Comparison of ENCODE assay signal across 8 cellular contexts in the genomic region with DNA sequence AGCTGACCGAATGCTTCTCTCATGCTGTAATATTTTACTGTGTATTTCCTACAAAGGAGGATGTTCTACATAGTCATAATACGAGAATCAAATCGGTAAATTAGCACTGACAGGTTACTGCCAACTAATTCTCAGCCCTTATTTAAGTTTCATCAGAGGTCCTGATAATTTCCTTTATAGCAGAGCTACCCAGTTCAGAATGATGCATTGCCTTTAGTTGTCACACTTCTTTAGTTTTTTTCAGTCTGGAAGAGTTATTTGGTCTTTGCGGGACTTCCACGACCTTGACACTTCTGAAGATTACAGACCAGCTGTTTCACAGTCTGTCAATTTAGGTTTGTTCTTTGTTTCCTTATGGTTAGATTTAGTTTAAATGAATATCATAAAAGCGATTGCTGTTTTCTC.
DNase-seq lines count a peak whose midpoint lies in the region; ATAC-seq, FAIRE-seq and TF ChIP-seq lines count a peak whose summit lies in the region.
"Not testable (repeated sequence)": the region's sequence is repeated elsewhere in the genome, so short reads cannot be mapped to it uniquely, and the experiment has no call there.

No MANE protein-coding gene starts in this region.

- peak; percentile 49 for ATAC-seq in GM19043 (IDR thresholded peaks at IDR 0.05; ENCODE audit: low read depth, unreplicated experiment)
- peak; percentile 66 for ATAC-seq in HG03159 (IDR thresholded peaks at IDR 0.05; ENCODE audit: unreplicated experiment)
- ATAC-seq in activated T-cell treated with anti-CD3 and anti-CD28 coated beads, Interleukin-2, amount 50 U/mL, for 72 hours (replicated peaks in 1 of 2) = peak; percentile 58 to 82
- ATAC-seq in stimulated activated naive CD8-positive, alpha-beta T cell treated with anti-CD3 and anti-CD28 coated beads, Interleukin-15, amount 100 ng/mL, for 72 hours = peak; percentile 89

- not testable (repeated sequence) for H3K36me3 ChIP-seq in OCI-LY1 (ENCODE audit: insufficient read depth, low read length)

- not testable (repeated sequence) for H3K27me3 ChIP-seq in OCI-LY1 (ENCODE audit: insufficient read depth, low read length)

- peaks cover 13% of the 10 kb centered on the region for H3K4me1 ChIP-seq in OCI-LY1 (ENCODE audit: insufficient read depth, low read length, severe bottlenecking)

- not testable (repeated sequence) for H3K27ac ChIP-seq in OCI-LY1 (ENCODE audit: low read depth, low read length, poor library complexity, severe bottlenecking)

- H3K4me2 ChIP-seq in OCI-LY1 (ENCODE audit: low read length) = peak overlapping the region; percentile 29; the same call in 1 of the 2 replicates

- H3K9me3 Mint-ChIP-seq in activated T-cell treated with anti-CD3 and anti-CD28 coated beads, Interleukin-2, amount 50 U/mL, for 72 hours; immature natural killer cell; stimulated activated naive CD8-positive, alpha-beta T cell treated with anti-CD3 and anti-CD28 coated beads, Interleukin-15, amount 100 ng/mL, for 72 hours: not testable (repeated sequence)

- not testable (repeated sequence) for H4K20me1 ChIP-seq in OCI-LY1 (ENCODE audit: insufficient read depth, low read length)

- not testable (repeated sequence) for H2AFZ ChIP-seq in OCI-LY1 (ENCODE audit: low read length)

- not testable (repeated sequence) for H3K4me3 ChIP-seq in GM12865 (ENCODE audit: low read depth, low read length); OCI-LY1 (ENCODE audit: low read depth, low read length, poor library complexity, severe bottlenecking)

- H3F3A ChIP-seq in OCI-LY1 (ENCODE audit: insufficient read depth, low read length) = not testable (repeated sequence)

- not testable (repeated sequence) for H3K9ac ChIP-seq in OCI-LY1 (ENCODE audit: low read length)

- peaks cover 10% of the 10 kb centered on the region for H3K79me2 ChIP-seq in OCI-LY1 (ENCODE audit: insufficient read depth, low read length)

- TF ChIP-seq CTCF in GM12865 (IDR thresholded peaks at IDR 0.05; ENCODE audit: insufficient read depth, low read depth, low read length, missing control alignments); OCI-LY1 (IDR thresholded peaks at IDR 0.05; ENCODE audit: low read length): not testable (repeated sequence)

- DNase-seq in GM12865 (ENCODE audit: low read depth) = peak; percentile 18
- DNase-seq in H54 (ENCODE audit: insufficient read length, low spot score); activated T-cell treated with anti-CD3 and anti-CD28 coated beads, Interleukin-2, amount 50 U/mL, for 72 hours; stimulated activated naive CD8-positive, alpha-beta T cell treated with anti-CD3 and anti-CD28 coated beads, Interleukin-15, amount 100 ng/mL, for 72 hours: not testable (repeated sequence)
- DNase-seq in immature natural killer cell = peak; percentile 14 to 41 (median 18)

- H3K27ac Mint-ChIP-seq in activated T-cell treated with anti-CD3 and anti-CD28 coated beads, Interleukin-2, amount 50 U/mL, for 72 hours = not testable (repeated sequence)
- H3K27ac Mint-ChIP-seq in immature natural killer cell = peak overlapping the region; percentile 51 to 82 (median 78)
- H3K27ac Mint-ChIP-seq in stimulated activated naive CD8-positive, alpha-beta T cell treated with anti-CD3 and anti-CD28 coated beads, Interleukin-15, amount 100 ng/mL, for 72 hours = peak overlapping the region in 1 of 2 donors; percentile 25

- H3K36me3 Mint-ChIP-seq in activated T-cell treated with anti-CD3 and anti-CD28 coated beads, Interleukin-2, amount 50 U/mL, for 72 hours (ENCODE audit: insufficient read depth in 2 of 2); immature natural killer cell: not testable (repeated sequence)

- FAIRE-seq in H54 (lab: Jason Lieb, UNC) = peak; percentile 82

- H3K9me2 ChIP-seq in OCI-LY1 (ENCODE audit: low read depth, low read length) = not testable (repeated sequence)

- not testable (repeated sequence) for H3K9me3 ChIP-seq in OCI-LY1 (ENCODE audit: low read length)

- TF ChIP-seq POLR2A in H54 (IDR thresholded peaks at IDR 0.05; ENCODE audit: low read depth, low read length) = not testable (repeated sequence)

- H3K4me1 Mint-ChIP-seq in activated T-cell treated with anti-CD3 and anti-CD28 coated beads, Interleukin-2, amount 50 U/mL, for 72 hours (ENCODE audit: low read depth) = peaks cover 37% of the 10 kb centered on the region
- H3K4me1 Mint-ChIP-seq in immature natural killer cell = peaks cover 50 to 70% of the 10 kb centered on the region in 2 donors
- peaks cover 64% of the 10 kb centered on the region for H3K4me1 Mint-ChIP-seq in stimulated activated naive CD8-positive, alpha-beta T cell treated with anti-CD3 and anti-CD28 coated beads, Interleukin-15, amount 100 ng/mL, for 72 hours

- peak overlapping the region in 1 of 2 donors; percentile 70 for H3K4me3 Mint-ChIP-seq in activated T-cell treated with anti-CD3 and anti-CD28 coated beads, Interleukin-2, amount 50 U/mL, for 72 hours
- peak overlapping the region; percentile 39 to 81 (median 54) for H3K4me3 Mint-ChIP-seq in immature natural killer cell
- H3K4me3 Mint-ChIP-seq in stimulated activated naive CD8-positive, alpha-beta T cell treated with anti-CD3 and anti-CD28 coated beads, Interleukin-15, amount 100 ng/mL, for 72 hours = peak overlapping the region in 1 of 2 donors; percentile 42

- H3K27me3 Mint-ChIP-seq in activated T-cell treated with anti-CD3 and anti-CD28 coated beads, Interleukin-2, amount 50 U/mL, for 72 hours (ENCODE audit: low read depth); immature natural killer cell (ENCODE audit: low read depth in 3 of 3); stimulated activated naive CD8-positive, alpha-beta T cell treated with anti-CD3 and anti-CD28 coated beads, Interleukin-15, amount 100 ng/mL, for 72 hours: not testable (repeated sequence)
